Comparison of ENCODE assay signal across 8 cellular contexts in genomic region chr13:50911937-50912624, GRCh38. TPM values are rescaled to one million over a fixed set of nuclear protein-coding genes. Genes with fewer than 3 reads are reported as not detected.
A peak's percentile ranks its signal among the peaks of the same experiment; 100 is the strongest.
DNase-seq lines count a peak whose midpoint lies in the region; ATAC-seq and TF ChIP-seq lines count a peak whose summit lies in the region.

No MANE protein-coding gene starts in this region.

- peak overlapping the region in 1 of 2 donors; percentile 36 for H3K9ac ChIP-seq in stomach smooth muscle (ENCODE audit: low read length in 2 of 2)

- H3K9me3 ChIP-seq in stomach smooth muscle (ENCODE audit: control insufficient read depth in 2 of 2, low read length in 2 of 2), result no peaks in the 10 kb centered on the region

- no peak overlapping the region for H3K27ac ChIP-seq in GM23338 (ENCODE audit: low read depth)
- H3K27ac ChIP-seq in stomach smooth muscle (ENCODE audit: low read length), result peak overlapping the region; percentile 94

- H3K4me3 Mint-ChIP-seq in GM23338 (peak overlapping the region; percentile 28), neural crest cell (peak overlapping the region; percentile 80)
- peak overlapping the region; percentile 82 for H3K4me3 Mint-ChIP-seq in activated T-helper 1 cell treated with anti-CD3 and anti-CD28 coated beads, Interleukin-12 subunit alpha, Interleukin-12 subunit beta, Interleukin-2, Interleukin-4 antibody, amounts not matched to agents 30 ng/mL and 10 ng/mL and 1 ng/mL, durations not matched to agents 14 hours and 24 hours and 36 hours

- peaks cover 55% of the 10 kb centered on the region for H3K79me2 ChIP-seq in GM23338 (replicated peaks; ENCODE audit: insufficient read depth)

- intact Hi-C loops in activated T-helper 1 cell treated with anti-CD3 and anti-CD28 coated beads, Interleukin-12 subunit alpha, Interleukin-12 subunit beta, Interleukin-2, Interleukin-4 antibody, amounts not matched to agents 30 ng/mL and 10 ng/mL and 1 ng/mL, durations not matched to agents 14 hours and 24 hours and 36 hours (cut with micrococcal nuclease), result loop anchor here (1.0 to 10.0 kb wide), 14 partner anchors 111 to 1467 kb away; partner anchors contain the start of genes CAB39L, DHRS12, KPNA3 and SETDB2

- H3K27me3 ChIP-seq in GM23338 (ENCODE audit: insufficient read depth), result no peaks in the 10 kb centered on the region
- no peaks in the 10 kb centered on the region for H3K27me3 ChIP-seq in stomach smooth muscle (ENCODE audit: control insufficient read depth in 1 of 2, insufficient read depth in 2 of 2, low read length in 2 of 2)

- peaks cover 37% of the 10 kb centered on the region for H3K4me1 ChIP-seq in GM23338 (ENCODE audit: insufficient read depth)
- peaks cover 44% of the 10 kb centered on the region for H3K4me1 ChIP-seq in stomach smooth muscle (ENCODE audit: control insufficient read depth, insufficient read depth, low read length)

- peak overlapping the region; percentile 93 for H3K4me2 ChIP-seq in GM23338

- H3F3A ChIP-seq in GM23338 (replicated peaks; ENCODE audit: low read depth), result no peaks in the 10 kb centered on the region

- H3K4me3 ChIP-seq in GM23338, result no peak overlapping the region
- no peak overlapping the region for H3K4me3 ChIP-seq in fibroblast of pulmonary artery (replicated peaks; ENCODE audit: low read depth, low read length)
- peak overlapping the region in 1 of 2 donors; percentile 47 for H3K4me3 ChIP-seq in stomach smooth muscle (ENCODE audit: low read length in 2 of 2)

- H2AFZ ChIP-seq in GM23338, result no peak overlapping the region

- H3K36me3 ChIP-seq in GM23338 (ENCODE audit: insufficient read depth), result no peaks in the 10 kb centered on the region
- no peaks in the 10 kb centered on the region for H3K36me3 ChIP-seq in stomach smooth muscle (ENCODE audit: control insufficient read depth in 2 of 2, insufficient read depth in 2 of 2, low read length in 2 of 2)

- H3K9me2 ChIP-seq in GM23338 (ENCODE audit: insufficient read depth), result no peaks in the 10 kb centered on the region

- ATAC-seq in GM23338, result peak; percentile 27

- H3K27me3 Mint-ChIP-seq in GM23338 (ENCODE audit: insufficient read depth, low read depth, poor library complexity) (peaks cover 4% of the 10 kb centered on the region), neural crest cell (ENCODE audit: low read depth) (no peaks in the 10 kb centered on the region)
- no peaks in the 10 kb centered on the region for H3K27me3 Mint-ChIP-seq in activated T-helper 1 cell treated with anti-CD3 and anti-CD28 coated beads, Interleukin-12 subunit alpha, Interleukin-12 subunit beta, Interleukin-2, Interleukin-4 antibody, amounts not matched to agents 30 ng/mL and 10 ng/mL and 1 ng/mL, durations not matched to agents 14 hours and 24 hours and 36 hours (ENCODE audit: insufficient read depth)

- H3K36me3 Mint-ChIP-seq in GM23338 (ENCODE audit: low read depth), result no peaks in the 10 kb centered on the region
- H3K36me3 Mint-ChIP-seq in activated T-helper 1 cell treated with anti-CD3 and anti-CD28 coated beads, Interleukin-12 subunit alpha, Interleukin-12 subunit beta, Interleukin-2, Interleukin-4 antibody, amounts not matched to agents 30 ng/mL and 10 ng/mL and 1 ng/mL, durations not matched to agents 14 hours and 24 hours and 36 hours (ENCODE audit: low read depth), result peaks cover 2% of the 10 kb centered on the region
- no peaks in the 10 kb centered on the region for H3K36me3 Mint-ChIP-seq in neural crest cell (ENCODE audit: low read depth)

- DNase-seq in EH (ENCODE audit: low read depth) (peak; percentile 85), GM23338 (ENCODE audit: low spot score) (peak; percentile 98), LHCN-M2 (ENCODE audit: low read depth) (peak; percentile 97), RKO (ENCODE audit: low spot score) (peak; percentile 92), fibroblast of pulmonary artery (ENCODE audit: low read depth) (peak; percentile 90), neural crest cell (ENCODE audit: low read depth, low spot score) (peak; percentile 94)
- peak; percentile 87 for DNase-seq in activated T-helper 1 cell treated with anti-CD3 and anti-CD28 coated beads, Interleukin-12 subunit alpha, Interleukin-12 subunit beta, Interleukin-2, Interleukin-4 antibody, amounts not matched to agents 30 ng/mL and 10 ng/mL and 1 ng/mL, durations not matched to agents 14 hours and 24 hours and 36 hours (ENCODE audit: low spot score)

- no peaks in the 10 kb centered on the region for H4K20me1 ChIP-seq in GM23338 (replicated peaks; ENCODE audit: insufficient read depth)

- H3K9me3 Mint-ChIP-seq in GM23338 (no peaks in the 10 kb centered on the region; the same call in 2 of the 3 replicates), neural crest cell (no peaks in the 10 kb centered on the region)
- H3K9me3 Mint-ChIP-seq in activated T-helper 1 cell treated with anti-CD3 and anti-CD28 coated beads, Interleukin-12 subunit alpha, Interleukin-12 subunit beta, Interleukin-2, Interleukin-4 antibody, amounts not matched to agents 30 ng/mL and 10 ng/mL and 1 ng/mL, durations not matched to agents 14 hours and 24 hours and 36 hours, result no peaks in the 10 kb centered on the region

- H3K27ac Mint-ChIP-seq in GM23338 (peak overlapping the region; percentile 4; the same call in 1 of the 2 replicates), neural crest cell (ENCODE audit: unreplicated experiment) (no peak overlapping the region)
- H3K27ac Mint-ChIP-seq in activated T-helper 1 cell treated with anti-CD3 and anti-CD28 coated beads, Interleukin-12 subunit alpha, Interleukin-12 subunit beta, Interleukin-2, Interleukin-4 antibody, amounts not matched to agents 30 ng/mL and 10 ng/mL and 1 ng/mL, durations not matched to agents 14 hours and 24 hours and 36 hours, result peak overlapping the region; percentile 37

- H3K4me1 Mint-ChIP-seq in GM23338 (peaks cover 47% of the 10 kb centered on the region), neural crest cell (peaks cover 29% of the 10 kb centered on the region)
- peaks cover 67% of the 10 kb centered on the region for H3K4me1 Mint-ChIP-seq in activated T-helper 1 cell treated with anti-CD3 and anti-CD28 coated beads, Interleukin-12 subunit alpha, Interleukin-12 subunit beta, Interleukin-2, Interleukin-4 antibody, amounts not matched to agents 30 ng/mL and 10 ng/mL and 1 ng/mL, durations not matched to agents 14 hours and 24 hours and 36 hours (ENCODE audit: low read depth)

- TF ChIP-seq CTCF in GM23338 (conservative IDR thresholded peaks at IDR 0.05; ENCODE audit: low read depth in 2 of 2) (peak; percentile 88 to 97), fibroblast of pulmonary artery (IDR thresholded peaks at IDR 0.05; ENCODE audit: low read length, missing control alignments) (peak; percentile 92), neural crest cell (conservative IDR thresholded peaks at IDR 0.05) (peak; percentile 89)

TF ChIP-seq in GM23338, 12 proteins besides CTCF, POLR2A, EP300 and RAD21 (continues in another document):
- TF ChIP-seq EZH2 (IDR thresholded peaks at IDR 0.05; ENCODE audit: low read depth, unreplicated experiment) (no peak), REST (IDR thresholded peaks at IDR 0.05; ENCODE audit: unreplicated experiment) (no peak)

RNA-seq across cellular contexts. Expression of gene RNASEH2B, which starts 2.5 kb away (rescaled TPM):
- total RNA-seq in GM23338 (2014; rRNA removed; shearing (Covaris generic)), result 39.0 and 54.2 TPM in 2 replicates
- polyA plus RNA-seq in GM23338 (2016; fragmentation: Nextera tagmentation; extraction: Ambion mirVana), result 64.8 and 73.4 TPM in 2 replicates
- 72.6 and 83.4 TPM in 2 replicates for total RNA-seq in LHCN-M2 (2014; rRNA removed)
- 27.6 TPM for polyA plus RNA-seq in LHCN-M2 (2012)
- total RNA-seq in activated T-helper 1 cell treated with anti-CD3 and anti-CD28 coated beads, Interleukin-12 subunit alpha, Interleukin-12 subunit beta, Interleukin-2, Interleukin-4 antibody, amounts not matched to agents 30 ng/mL and 10 ng/mL and 1 ng/mL, durations not matched to agents 14 hours and 24 hours and 36 hours, result 57.0 and 62.7 TPM in 2 replicates
- total RNA-seq in neural crest cell, result 53.2 and 55.2 TPM in 2 replicates

Comparison
In these comparisons a context has a peak if more than half of its experiments do, and no peak if none do; other contexts are left out.
1. H3K4me3 Mint-ChIP-seq: peak in every context shown above with its lines; median percentile 82 in activated T-helper 1 cell treated with anti-CD3 and anti-CD28 coated beads, Interleukin-12 subunit alpha, Interleukin-12 subunit beta, Interleukin-2, Interleukin-4 antibody, amounts not matched to agents 30 ng/mL and 10 ng/mL and 1 ng/mL, durations not matched to agents 14 hours and 24 hours and 36 hours; 80 in neural crest cell; 28 in GM23338.